8 cellular contexts compared by ENCODE assay signal in genomic region chr7:103296901-103297836, GRCh38. TPM values are rescaled to one million over a fixed set of nuclear protein-coding genes. Genes with fewer than 3 reads are reported as not detected.
DNase-seq lines count a peak whose midpoint lies in the region; ATAC-seq and TF ChIP-seq lines count a peak whose summit lies in the region.

PMPCB (plus strand) TSS chr7:103297435; CDS start chr7:103297460, 25 bp downstream.

- ATAC-seq in GM19328 (IDR thresholded peaks at IDR 0.05; ENCODE audit: unreplicated experiment) (peak; percentile 91), HG03520 (IDR thresholded peaks at IDR 0.05; ENCODE audit: unreplicated experiment) (peak; percentile 95)

- peaks cover 37% of the 10 kb centered on the region for H3K4me1 Mint-ChIP-seq in activated CD4-positive, alpha-beta T cell treated with anti-CD3 and anti-CD28 coated beads, Interleukin-2, amount 10 ng/mL, durations not matched to agents 7 days and 5 days

- peak; percentile 84 for DNase-seq in NCI-H526 treated with DMSO at 0.1 percent for 48 hours (lab: John Stamatoyannopoulos, UW)
- peak; percentile 97 for DNase-seq in activated CD4-positive, alpha-beta T cell treated with anti-CD3 and anti-CD28 coated beads, Interleukin-2, amount 10 ng/mL, durations not matched to agents 7 days and 5 days
- peak; percentile 27 for DNase-seq in cortex of kidney (lab: John Stamatoyannopoulos, UW)
- peak; percentile 97 for DNase-seq in left kidney (ENCODE audit: low read depth, low spot score)
- peak; percentile 98 for DNase-seq in stimulated activated CD4-positive, alpha-beta T cell treated with anti-CD3 and anti-CD28 coated beads, Interleukin-2, amount 100 ng/mL, for 24 hours

- H3K4me3 Mint-ChIP-seq in activated CD4-positive, alpha-beta T cell treated with anti-CD3 and anti-CD28 coated beads, Interleukin-2, amount 10 ng/mL, durations not matched to agents 7 days and 5 days: peak within 1 kb of the TSS; percentile 84

- peaks cover 24% of the 10 kb centered on the region for H3K36me3 Mint-ChIP-seq in activated CD4-positive, alpha-beta T cell treated with anti-CD3 and anti-CD28 coated beads, Interleukin-2, amount 10 ng/mL, durations not matched to agents 7 days and 5 days (ENCODE audit: low read depth)

- POLR2A ChIA-PET in activated CD4-positive, alpha-beta T cell treated with anti-CD3 and anti-CD28 coated beads, Interleukin-2, amount 10 ng/mL, durations not matched to agents 7 days and 5 days (lab: Charles Lee): no interaction called here

- H3K27ac Mint-ChIP-seq in activated CD4-positive, alpha-beta T cell treated with anti-CD3 and anti-CD28 coated beads, Interleukin-2, amount 10 ng/mL, durations not matched to agents 7 days and 5 days: peak within 1 kb of the TSS; percentile 88

- CTCF ChIA-PET in activated CD4-positive, alpha-beta T cell treated with anti-CD3 and anti-CD28 coated beads, Interleukin-2, amount 10 ng/mL, durations not matched to agents 7 days and 5 days (lab: Charles Lee): interaction anchor here (0.7 to 2.9 kb wide), 3 partner anchors 15 to 111 kb away, joined by 3 to 9 read pairs (median 4); no protein-coding TSS in a partner anchor

- peak; percentile 99 for TF ChIP-seq CTCF in C4-2B (conservative IDR thresholded peaks at IDR 0.05)

- no peaks in the 10 kb centered on the region for H3K9me3 Mint-ChIP-seq in activated CD4-positive, alpha-beta T cell treated with anti-CD3 and anti-CD28 coated beads, Interleukin-2, amount 10 ng/mL, durations not matched to agents 7 days and 5 days

- peaks cover 8% of the 10 kb centered on the region for H3K27me3 Mint-ChIP-seq in activated CD4-positive, alpha-beta T cell treated with anti-CD3 and anti-CD28 coated beads, Interleukin-2, amount 10 ng/mL, durations not matched to agents 7 days and 5 days

- H3K27ac ChIP-seq in C4-2B: peak within 1 kb of the TSS; percentile 99

RNA-seq across cellular contexts. Expression of gene PMPCB, which starts in this region (rescaled TPM):
- 10 to 100 TPM; 59.5 to 60.7 TPM for total RNA-seq in activated CD4-positive, alpha-beta T cell treated with anti-CD3 and anti-CD28 coated beads, Interleukin-2, amount 10 ng/mL, durations not matched to agents 7 days and 5 days

Comparison
In these comparisons a context has a peak if more than half of its experiments do, and no peak if none do; other contexts are left out.
1. Peak in every context shown above with its lines: DNase-seq, ATAC-seq and H3K27ac ChIP-seq.
2. DNase-seq: peak in every context shown above with its lines; median percentile 98 in stimulated activated CD4-positive, alpha-beta T cell treated with anti-CD3 and anti-CD28 coated beads, Interleukin-2, amount 100 ng/mL, for 24 hours; 97 in activated CD4-positive, alpha-beta T cell treated with anti-CD3 and anti-CD28 coated beads, Interleukin-2, amount 10 ng/mL, durations not matched to agents 7 days and 5 days; 97 in left kidney; 84 in NCI-H526 treated with DMSO at 0.1 percent for 48 hours; 27 in cortex of kidney.